Comparison of ENCODE assay signal across 10 cellular contexts in the genomic region with DNA sequence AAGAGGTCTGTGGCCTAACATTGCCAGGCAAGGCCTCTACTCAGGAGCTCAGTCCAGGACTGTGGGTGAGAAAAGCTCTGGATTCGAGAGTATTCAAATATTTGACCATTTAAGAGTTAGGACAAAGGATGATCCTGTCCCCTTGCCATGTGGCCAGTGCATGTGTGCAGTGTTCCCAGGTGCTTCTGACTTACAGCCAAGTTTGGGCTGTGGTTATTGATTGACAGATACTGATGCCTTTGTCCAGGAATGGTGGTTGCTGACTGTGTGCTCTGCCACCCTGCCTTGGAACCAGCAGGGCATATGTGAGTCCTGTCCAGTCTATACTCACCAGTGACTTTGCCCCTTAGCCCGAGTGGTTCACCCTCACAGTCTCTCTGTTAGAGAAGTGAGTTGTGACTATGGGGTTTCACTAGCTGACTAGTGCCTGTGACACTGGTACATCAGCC. TPM values are rescaled to one million over a fixed set of nuclear protein-coding genes. Genes with fewer than 3 reads are reported as not detected.
A peak's percentile ranks its signal among the peaks of the same experiment; 100 is the strongest.
DNase-seq lines count a peak whose midpoint lies in the region; ATAC-seq and TF ChIP-seq lines count a peak whose summit lies in the region.
"Had no signal": no experiment of that assay in that cellular context is flagged by ENCODE, and none has a peak within 500 bp of the region (broad histone marks: within the 10 kb centered on the region; RNA-seq: fewer than 3 reads in every experiment).

No MANE protein-coding gene starts in this region.

- TF ChIP-seq POLR2A in HCT116 (IDR thresholded peaks at IDR 0.05; ENCODE audit: borderline replicate concordance, extremely low read depth, insufficient read depth, insufficient read length), result no peak
- TF ChIP-seq POLR2A in adrenal gland (IDR thresholded peaks at IDR 0.05), result no peak

- H4K20me1 ChIP-seq in HCT116 (ENCODE audit: insufficient read depth), result no peaks in the 10 kb centered on the region
- no peaks in the 10 kb centered on the region; the same call in 1 of the 2 replicates for H4K20me1 ChIP-seq in MM.1S (ENCODE audit: insufficient read depth, low read length)

- H3K27me3 ChIP-seq in HCT116 (ENCODE audit: insufficient read depth, low read length) (no peaks in the 10 kb centered on the region), MM.1S (replicated peaks; ENCODE audit: insufficient read depth, low read length) (no peaks in the 10 kb centered on the region), adrenal gland (no peaks in the 10 kb centered on the region), H7 (ENCODE audit: control insufficient read depth, insufficient read depth, low read length) (no peaks in the 10 kb centered on the region)

- H3K4me2 ChIP-seq in HCT116 (ENCODE audit: low read length) (no peak overlapping the region), MM.1S (ENCODE audit: low read depth, low read length) (no peak overlapping the region)

- H2AFZ ChIP-seq in HCT116 (ENCODE audit: low read depth, low read length, poor library complexity, severe bottlenecking) (no peak overlapping the region), MM.1S (ENCODE audit: low read length) (no peak overlapping the region)

- peaks cover 3% of the 10 kb centered on the region; the same call in 1 of the 2 replicates for H3K79me2 ChIP-seq in HCT116 (ENCODE audit: insufficient read depth, low read length)
- no peaks in the 10 kb centered on the region for H3K79me2 ChIP-seq in MM.1S (ENCODE audit: low read length)

- POLR2A ChIA-PET in HCT116 (lab: Charles Lee), result no interaction called here

- H3K9me3 ChIP-seq in HCT116 (ENCODE audit: control insufficient read depth in 1 of 2, insufficient read depth in 1 of 2, low read depth in 1 of 2, low read length in 2 of 2), result no peaks in the 10 kb centered on the region
- H3K9me3 ChIP-seq in MM.1S (replicated peaks; ENCODE audit: insufficient read depth, low read length), result no peaks in the 10 kb centered on the region
- no peaks in the 10 kb centered on the region for H3K9me3 ChIP-seq in adrenal gland (replicated peaks in 1 of 3)

- no peak overlapping the region for H3K4me3 ChIP-seq in HCT116 (replicated peaks in 1 of 2; ENCODE audit: low read depth in 1 of 2, low read length in 2 of 2)
- H3K4me3 ChIP-seq in MM.1S (ENCODE audit: low read length), result no peak overlapping the region
- H3K4me3 ChIP-seq in adrenal gland, result no peak overlapping the region
- no peak overlapping the region for H3K4me3 ChIP-seq in H7 (ENCODE audit: insufficient read depth, low read depth, low read length)

- no peaks in the 10 kb centered on the region; a peak in 1 of 4 replicates for H3K36me3 ChIP-seq in HCT116 (ENCODE audit: control insufficient read depth in 1 of 2, insufficient read depth in 2 of 2, low read length in 2 of 2)
- H3K36me3 ChIP-seq in MM.1S (replicated peaks; ENCODE audit: insufficient read depth, low read length), result no peaks in the 10 kb centered on the region
- peaks cover 0 to 4% of the 10 kb centered on the region in 2 donors for H3K36me3 ChIP-seq in adrenal gland (replicated peaks in 1 of 2)
- no peaks in the 10 kb centered on the region for H3K36me3 ChIP-seq in H7 (replicated peaks; ENCODE audit: control insufficient read depth, insufficient read depth, low read length)

- DNase-seq in HCT116 (ENCODE audit: low read depth, low spot score), result no peak
- peak; percentile 24 for DNase-seq in astrocyte of the hippocampus (ENCODE audit: low read depth, low spot score)
- DNase-seq in left lobe of liver (ENCODE audit: low spot score), result peak; percentile 93
- DNase-seq in substantia nigra (lab: John Stamatoyannopoulos, UW), result no peak
- no peak for DNase-seq in MM.1S
- no peak for DNase-seq in adrenal gland
- no peak for DNase-seq in H7
- DNase-seq: activated CD8-positive, alpha-beta memory T cell treated with anti-CD3 and anti-CD28 coated beads, Interleukin-2, amount 50 U/mL, for 48 hours; retina had no signal

- no TSS peak for BruUV-seq in HCT116 (replicated peaks; lab: Mats Ljungman, UMichigan)

- intact Hi-C loops in HCT116 (cut with micrococcal nuclease) (no loop called here), adrenal gland (cut with DNase I) (no loop called here)

- TF ChIP-seq RAD21 in HCT116 (IDR thresholded peaks at IDR 0.05; ENCODE audit: low read depth), result no peak

- H3K9me2 ChIP-seq in HCT116 (ENCODE audit: insufficient read depth), result no peaks in the 10 kb centered on the region
- no peaks in the 10 kb centered on the region for H3K9me2 ChIP-seq in MM.1S (replicated peaks; ENCODE audit: insufficient read depth, low read length)

- H3K27ac ChIP-seq in HCT116 (ENCODE audit: low read depth, low read length) (no peak overlapping the region), substantia nigra (ENCODE audit: low read depth, low read length, poor library complexity, severe bottlenecking) (peak overlapping the region; percentile 11), MM.1S (ENCODE audit: low read length) (no peak overlapping the region), adrenal gland (peak overlapping the region in 2 of 5 donors; percentile 18 to 54)

- 79 to 97% (median 91%) methylated on average over 2 of the region's 2 CpGs for WGBS in adrenal gland, 4 donors

- CTCF ChIA-PET in HCT116 (lab: Charles Lee), result no interaction called here

- peak; percentile 44 for ATAC-seq in HCT116
- peak; percentile 79 for ATAC-seq in left lobe of liver
- no peak for ATAC-seq in HG02759 (IDR thresholded peaks at IDR 0.05; ENCODE audit: unreplicated experiment)

- TF ChIP-seq CTCF in HCT116 (IDR thresholded peaks at IDR 0.05 in 2 of 3, conservative IDR thresholded peaks at IDR 0.05 in 1 of 3; ENCODE audit: borderline replicate concordance in 1 of 3, insufficient read depth in 1 of 3, low read depth in 2 of 3, low read length in 2 of 3) (no peak), MM.1S (IDR thresholded peaks at IDR 0.05; ENCODE audit: low read length) (no peak), adrenal gland (IDR thresholded peaks at IDR 0.05) (no peak)

- H3K9ac ChIP-seq in HCT116 (ENCODE audit: low read length) (no peak overlapping the region), MM.1S (ENCODE audit: low read length) (no peak overlapping the region)

- no peaks in the 10 kb centered on the region for H3F3A ChIP-seq in MM.1S (ENCODE audit: insufficient read depth, low read length)

- H3K4me1 ChIP-seq in HCT116 (ENCODE audit: control insufficient read depth in 1 of 2, insufficient read depth in 2 of 2, low read length in 2 of 2) (peaks cover 0 to 8% of the 10 kb centered on the region in 2 experiments; a peak in 1 of 4 replicates), MM.1S (ENCODE audit: low read length) (peaks cover 7% of the 10 kb centered on the region; the same call in 1 of the 2 replicates), adrenal gland (replicated peaks in 1 of 2) (peaks cover 0 to 18% of the 10 kb centered on the region in 2 donors)

- RAD21 ChIA-PET in HCT116 (lab: Charles Lee; ENCODE audit: low non-redundant PET in 1 of 2, low total read pairs in 2 of 2, uncharacterized antibody in 2 of 2, unreplicated experiment in 2 of 2), result no interaction called here

TF ChIP-seq in HCT116, 20 proteins besides CTCF, POLR2A, EP300 and RAD21 (continues in another document):
- TF ChIP-seq EZH2phosphoT487 (IDR thresholded peaks at IDR 0.05; ENCODE audit: borderline replicate concordance), result no peak
- TF ChIP-seq, protein P1, sequence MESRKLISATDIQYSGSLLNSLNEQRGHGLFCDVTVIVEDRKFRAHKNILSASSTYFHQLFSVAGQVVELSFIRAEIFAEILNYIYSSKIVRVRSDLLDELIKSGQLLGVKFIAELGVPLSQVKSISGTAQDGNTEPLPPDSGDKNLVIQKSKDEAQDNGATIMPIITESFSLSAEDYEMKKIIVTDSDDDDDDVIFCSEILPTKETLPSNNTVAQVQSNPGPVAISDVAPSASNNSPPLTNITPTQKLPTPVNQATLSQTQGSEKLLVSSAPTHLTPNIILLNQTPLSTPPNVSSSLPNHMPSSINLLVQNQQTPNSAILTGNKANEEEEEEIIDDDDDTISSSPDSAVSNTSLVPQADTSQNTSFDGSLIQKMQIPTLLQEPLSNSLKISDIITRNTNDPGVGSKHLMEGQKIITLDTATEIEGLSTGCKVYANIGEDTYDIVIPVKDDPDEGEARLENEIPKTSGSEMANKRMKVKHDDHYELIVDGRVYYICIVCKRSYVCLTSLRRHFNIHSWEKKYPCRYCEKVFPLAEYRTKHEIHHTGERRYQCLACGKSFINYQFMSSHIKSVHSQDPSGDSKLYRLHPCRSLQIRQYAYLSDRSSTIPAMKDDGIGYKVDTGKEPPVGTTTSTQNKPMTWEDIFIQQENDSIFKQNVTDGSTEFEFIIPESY (IDR thresholded peaks at IDR 0.05; ENCODE audit: extremely low read depth, insufficient replicate concordance, low read length), result no peak
- no peak for TF ChIP-seq ELF1 (IDR thresholded peaks at IDR 0.05; ENCODE audit: borderline replicate concordance, low read depth)
- TF ChIP-seq SRF (IDR thresholded peaks at IDR 0.05; ENCODE audit: low read depth), result no peak
- TF ChIP-seq, protein P2, sequence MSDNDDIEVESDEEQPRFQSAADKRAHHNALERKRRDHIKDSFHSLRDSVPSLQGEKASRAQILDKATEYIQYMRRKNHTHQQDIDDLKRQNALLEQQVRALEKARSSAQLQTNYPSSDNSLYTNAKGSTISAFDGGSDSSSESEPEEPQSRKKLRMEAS (IDR thresholded peaks at IDR 0.05), result peak; percentile 45
- no peak for TF ChIP-seq POLR2AphosphoS5 (IDR thresholded peaks at IDR 0.05; ENCODE audit: low read depth, low read length)
- no peak for TF ChIP-seq ZNF274 (IDR thresholded peaks at IDR 0.05; ENCODE audit: low read depth, low read length)
- no peak for TF ChIP-seq CBX3 (IDR thresholded peaks at IDR 0.05; ENCODE audit: low read depth)

RNA-seq across cellular contexts. Expression of gene GARRE1, which starts 51.9 kb away (rescaled TPM):
- 16.9 TPM for total RNA-seq in HCT116 (2021; ENCODE audit: unreplicated experiment)
- polyA plus RNA-seq in HCT116 (2012), result 9.1 and 10.8 TPM in 2 replicates
- total RNA-seq in left lobe of liver, result 9.2 TPM
- total RNA-seq in adrenal gland, result 10 to 100 TPM in 7 of 8 donors, 1 to 10 TPM in 1; 5.1 to 20.9 (median 15.8) TPM
- polyA plus RNA-seq in adrenal gland, result 10 to 100 TPM in 2 of 3 donors, 1 to 10 TPM in 1; 7.5 to 13.2 (median 10.5) TPM
- 13.5 and 17.1 TPM in 2 replicates for total RNA-seq in H7 (2014; rRNA removed; shearing (Covaris generic))

RNA-seq across cellular contexts. Expression of gene GPI, which starts 58.8 kb away (rescaled TPM):
- 787 TPM for total RNA-seq in HCT116 (2021; ENCODE audit: unreplicated experiment)
- polyA plus RNA-seq in HCT116 (2012), result 1,417 and 1,906 TPM in 2 replicates
- 194 TPM for total RNA-seq in left lobe of liver
- 100 to 1,000 TPM; 336 to 680 (median 490) TPM for total RNA-seq in adrenal gland
- polyA plus RNA-seq in adrenal gland, result 100 to 1,000 TPM; 214 to 335 (median 255) TPM
- 192 and 212 TPM in 2 replicates for total RNA-seq in H7 (2014; rRNA removed; shearing (Covaris generic))

Comparison
In these comparisons a context has a peak if more than half of its experiments do, and no peak if none do; other contexts are left out.
1. DNase-seq: peak in astrocyte of the hippocampus (single experiment) and left lobe of liver (single experiment); none in HCT116 (single experiment), substantia nigra (0 of 49), MM.1S (single experiment), adrenal gland (0 of 7) and H7 (single experiment).